7 cellular contexts compared by ENCODE assay signal in genomic region chr14:106153362-106153955, GRCh38.
DNase-seq lines count a peak whose midpoint lies in the region; FAIRE-seq and TF ChIP-seq lines count a peak whose summit lies in the region.
"Not testable (repeated sequence)": the region's sequence is repeated elsewhere in the genome, so short reads cannot be mapped to it uniquely, and the experiment has no call there.

No MANE protein-coding gene starts in this region.

- FAIRE-seq in endothelial cell of umbilical vein (lab: Jason Lieb, UNC), result not testable (repeated sequence)

- TF ChIP-seq POLR2A in endothelial cell of umbilical vein (IDR thresholded peaks at IDR 0.05; ENCODE audit: low read depth, low read length), result not testable (repeated sequence)

- not testable (repeated sequence) for H4K20me1 ChIP-seq in endothelial cell of umbilical vein (replicated peaks; ENCODE audit: control insufficient read depth, extremely low read depth, insufficient read depth, low read length)

- dilution Hi-C loops in endothelial cell of umbilical vein (cut with MboI; ENCODE audit: extremely low pct_ligation_motif_present, low sequenced_read_pairs), result not testable (repeated sequence)

- not testable (repeated sequence) for DNase-seq in GM12864 (ENCODE audit: low read depth); endothelial cell of umbilical vein (ENCODE audit: low read depth, low spot score)
- DNase-seq in NCI-H2029 treated with DMSO at 0.1 percent for 48 hours (lab: John Stamatoyannopoulos, UW), result peak; percentile 2
- DNase-seq in T-helper 2 cell, result peak; percentile 34 to 78 (median 70)
- peak; percentile 64 for DNase-seq in activated T-helper 1 cell treated with anti-CD3 and anti-CD28 coated beads, Interleukin-12 subunit alpha, Interleukin-12 subunit beta, Interleukin-2, Interleukin-4 antibody, amounts not matched to agents 30 ng/mL and 10 ng/mL and 1 ng/mL, durations not matched to agents 14 hours and 24 hours and 36 hours (ENCODE audit: low spot score)
- peak; percentile 28 to 59 for DNase-seq in lung microvascular endothelial cell (ENCODE audit: low read depth in 2 of 2)
- peak; percentile 90 to 96 for DNase-seq in stimulated activated CD4-positive, alpha-beta T cell treated with anti-CD3 and anti-CD28 coated beads, Interleukin-2, amount 100 ng/mL, for 48 hours

- H3K4me1 Mint-ChIP-seq in activated T-helper 1 cell treated with anti-CD3 and anti-CD28 coated beads, Interleukin-12 subunit alpha, Interleukin-12 subunit beta, Interleukin-2, Interleukin-4 antibody, amounts not matched to agents 30 ng/mL and 10 ng/mL and 1 ng/mL, durations not matched to agents 14 hours and 24 hours and 36 hours (ENCODE audit: low read depth), result not testable (repeated sequence)

- H3K4me2 ChIP-seq in endothelial cell of umbilical vein (ENCODE audit: insufficient read depth, low read length), result not testable (repeated sequence)

- H3K27ac ChIP-seq in endothelial cell of umbilical vein (ENCODE audit: insufficient read depth, low read depth, low read length), result not testable (repeated sequence)

- CTCF ChIA-PET in endothelial cell of umbilical vein (lab: Charles Lee), result not testable (repeated sequence)

- H3K9me1 ChIP-seq in endothelial cell of umbilical vein (replicated peaks; ENCODE audit: control insufficient read depth, extremely low read depth, insufficient read depth, low read length), result not testable (repeated sequence)

- not testable (repeated sequence) for H2AFZ ChIP-seq in endothelial cell of umbilical vein (ENCODE audit: low read depth, low read length)

- not testable (repeated sequence) for BruUV-seq in endothelial cell of umbilical vein (replicated peaks; lab: Mats Ljungman, UMichigan)

- H3K36me3 ChIP-seq in endothelial cell of umbilical vein (ENCODE audit: control insufficient read depth in 2 of 2, extremely low read depth in 1 of 2, insufficient read depth in 2 of 2, low read length in 2 of 2), result not testable (repeated sequence)

- H3K9me3 Mint-ChIP-seq in activated T-helper 1 cell treated with anti-CD3 and anti-CD28 coated beads, Interleukin-12 subunit alpha, Interleukin-12 subunit beta, Interleukin-2, Interleukin-4 antibody, amounts not matched to agents 30 ng/mL and 10 ng/mL and 1 ng/mL, durations not matched to agents 14 hours and 24 hours and 36 hours, result not testable (repeated sequence)

- H3K4me3 ChIP-seq in GM12864 (ENCODE audit: low read depth, low read length); endothelial cell of umbilical vein (replicated peaks in 1 of 3; ENCODE audit: insufficient read depth in 1 of 3, low read depth in 1 of 3, low read length in 3 of 3): not testable (repeated sequence)

- peak; percentile 66 for TF ChIP-seq CTCF in GM12864 (IDR thresholded peaks at IDR 0.05; ENCODE audit: low read depth, low read length, missing control alignments)
- peak; percentile 37 to 55 for TF ChIP-seq CTCF in endothelial cell of umbilical vein (IDR thresholded peaks at IDR 0.05; ENCODE audit: extremely low read depth in 1 of 2, insufficient read depth in 1 of 2, low read depth in 1 of 2, low read length in 2 of 2)

- H3K27ac Mint-ChIP-seq in activated T-helper 1 cell treated with anti-CD3 and anti-CD28 coated beads, Interleukin-12 subunit alpha, Interleukin-12 subunit beta, Interleukin-2, Interleukin-4 antibody, amounts not matched to agents 30 ng/mL and 10 ng/mL and 1 ng/mL, durations not matched to agents 14 hours and 24 hours and 36 hours, result not testable (repeated sequence)

- H3K36me3 Mint-ChIP-seq in activated T-helper 1 cell treated with anti-CD3 and anti-CD28 coated beads, Interleukin-12 subunit alpha, Interleukin-12 subunit beta, Interleukin-2, Interleukin-4 antibody, amounts not matched to agents 30 ng/mL and 10 ng/mL and 1 ng/mL, durations not matched to agents 14 hours and 24 hours and 36 hours (ENCODE audit: low read depth), result not testable (repeated sequence)

- H3K4me3 Mint-ChIP-seq in activated T-helper 1 cell treated with anti-CD3 and anti-CD28 coated beads, Interleukin-12 subunit alpha, Interleukin-12 subunit beta, Interleukin-2, Interleukin-4 antibody, amounts not matched to agents 30 ng/mL and 10 ng/mL and 1 ng/mL, durations not matched to agents 14 hours and 24 hours and 36 hours, result not testable (repeated sequence)

- POLR2A ChIA-PET in endothelial cell of umbilical vein (lab: Charles Lee), result not testable (repeated sequence)

- H3K4me1 ChIP-seq in endothelial cell of umbilical vein (ENCODE audit: control insufficient read depth, extremely low read depth, insufficient read depth, low read length), result not testable (repeated sequence)

- intact Hi-C loops in activated T-helper 1 cell treated with anti-CD3 and anti-CD28 coated beads, Interleukin-12 subunit alpha, Interleukin-12 subunit beta, Interleukin-2, Interleukin-4 antibody, amounts not matched to agents 30 ng/mL and 10 ng/mL and 1 ng/mL, durations not matched to agents 14 hours and 24 hours and 36 hours (cut with micrococcal nuclease), result loop anchor here (5.0 kb wide), 1 partner anchor 34 kb away; no protein-coding TSS in a partner anchor
- intact Hi-C loops in endothelial cell of umbilical vein (cut with micrococcal nuclease), result loop anchor here (10.0 kb wide), 1 partner anchor 599 kb away; no protein-coding TSS in a partner anchor

- not testable (repeated sequence) for H3K27me3 ChIP-seq in endothelial cell of umbilical vein (ENCODE audit: control insufficient read depth in 2 of 2, insufficient read depth in 2 of 2, low read length in 2 of 2)

- H3K79me2 ChIP-seq in endothelial cell of umbilical vein (ENCODE audit: control insufficient read depth, insufficient read depth, low read length), result not testable (repeated sequence)

- peaks cover 32% of the 10 kb centered on the region for H3K27me3 Mint-ChIP-seq in activated T-helper 1 cell treated with anti-CD3 and anti-CD28 coated beads, Interleukin-12 subunit alpha, Interleukin-12 subunit beta, Interleukin-2, Interleukin-4 antibody, amounts not matched to agents 30 ng/mL and 10 ng/mL and 1 ng/mL, durations not matched to agents 14 hours and 24 hours and 36 hours (ENCODE audit: insufficient read depth)

- not testable (repeated sequence) for H3K9ac ChIP-seq in endothelial cell of umbilical vein (replicated peaks; ENCODE audit: extremely low read depth, insufficient read depth, low read length)

- not testable (repeated sequence) for H3K9me3 ChIP-seq in endothelial cell of umbilical vein (replicated peaks; ENCODE audit: control insufficient read depth, insufficient read depth, low read length)
